Comparison of ENCODE assay signal across 19 cellular contexts in the genomic region with DNA sequence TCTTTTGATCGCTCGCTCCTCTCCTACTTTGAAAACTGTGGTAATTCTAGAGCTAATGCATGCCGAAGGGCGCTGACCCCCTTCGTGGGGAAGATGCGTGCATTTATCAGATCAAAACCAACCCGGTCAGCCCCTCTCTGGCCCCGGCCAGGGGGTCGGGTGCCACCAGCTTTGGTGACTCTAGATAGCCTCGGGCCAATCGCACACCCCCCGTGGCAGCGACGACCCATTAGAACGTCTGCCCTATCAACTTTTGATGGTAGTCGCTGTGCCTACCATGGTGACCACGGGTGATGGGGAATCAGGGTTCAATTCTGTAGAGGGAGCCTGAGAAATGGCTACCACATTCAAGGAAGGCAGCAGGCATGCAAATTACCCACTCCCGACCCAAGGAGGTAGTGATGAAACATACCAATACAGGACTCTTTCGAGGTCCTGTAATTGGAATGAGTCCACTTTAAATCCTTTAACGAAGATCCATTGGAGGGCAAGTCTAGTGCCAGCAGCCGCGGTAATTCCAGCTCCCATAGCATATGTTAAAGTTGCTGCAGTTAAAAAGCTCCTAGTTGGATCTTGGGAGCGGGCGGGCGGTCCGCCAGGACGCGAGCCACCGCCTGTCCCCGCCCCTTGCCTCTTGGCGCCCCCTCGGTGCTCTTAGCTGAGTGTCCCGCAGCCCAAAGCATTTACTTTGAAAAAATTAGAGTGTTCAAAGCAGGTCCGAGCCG.
"Had no signal": no experiment of that assay in that cellular context is flagged by ENCODE, and none has a peak within 500 bp of the region (broad histone marks: within the 10 kb centered on the region; RNA-seq: fewer than 3 reads in every experiment).

No MANE protein-coding gene starts in this region.

- H3K4me3 Mint-ChIP-seq: activated CD4-positive, alpha-beta T cell treated with anti-CD3 and anti-CD28 coated beads, Interleukin-2, amount 10 ng/mL, durations not matched to agents 7 days and 5 days; activated naive CD8-positive, alpha-beta T cell; brain; naive thymus-derived CD8-positive, alpha-beta T cell had no signal

- DNase-seq: activated CD4-positive, alpha-beta T cell treated with anti-CD3 and anti-CD28 coated beads, Interleukin-2, amount 10 ng/mL, durations not matched to agents 7 days and 5 days; activated CD4-positive, CD25-positive, alpha-beta regulatory T cell; activated CD8-positive, alpha-beta memory T cell treated with anti-CD3 and anti-CD28 coated beads for 24 hours; activated gamma-delta T cell treated with Interleukin-2 at 50 U/mL for 16 hours; amygdala; central memory CD4-positive, alpha-beta T cell; effector CD8-positive, alpha-beta T cell; naive thymus-derived CD8-positive, alpha-beta T cell; small intestine; stimulated activated naive CD8-positive, alpha-beta T cell treated with anti-CD3 and anti-CD28 coated beads, Interleukin-15, Interleukin-2, amounts not matched to agents 100 U/mL and 50 U/mL, for 24 hours; SW 1271; transverse colon had no signal

- H3K4me3 ChIP-seq: heart left ventricle, left lung, transverse colon had no signal

- H3K4me1 ChIP-seq: heart left ventricle, left lung, transverse colon had no signal

- ATAC-seq: left lung; naive thymus-derived CD8-positive, alpha-beta T cell; stimulated activated naive CD8-positive, alpha-beta T cell treated with anti-CD3 and anti-CD28 coated beads, Interleukin-15, Interleukin-2, amounts not matched to agents 100 U/mL and 50 U/mL, for 24 hours had no signal

- H3K27me3 ChIP-seq: heart left ventricle, left lung, neutrophil, transverse colon had no signal

- H3K27ac ChIP-seq: heart left ventricle, left lung, neutrophil, transverse colon had no signal

- H3K4me1 Mint-ChIP-seq: activated CD4-positive, alpha-beta T cell treated with anti-CD3 and anti-CD28 coated beads, Interleukin-2, amount 10 ng/mL, durations not matched to agents 7 days and 5 days; brain; naive thymus-derived CD8-positive, alpha-beta T cell had no signal

- H3K36me3 ChIP-seq: heart left ventricle, left lung, neutrophil, transverse colon had no signal

- H3K27me3 Mint-ChIP-seq: activated CD4-positive, alpha-beta T cell treated with anti-CD3 and anti-CD28 coated beads, Interleukin-2, amount 10 ng/mL, durations not matched to agents 7 days and 5 days; activated naive CD8-positive, alpha-beta T cell; brain; naive thymus-derived CD8-positive, alpha-beta T cell had no signal

- FAIRE-seq: frontal cortex, islet of Langerhans, small intestine had no signal

- H3K27ac Mint-ChIP-seq: activated CD4-positive, alpha-beta T cell treated with anti-CD3 and anti-CD28 coated beads, Interleukin-2, amount 10 ng/mL, durations not matched to agents 7 days and 5 days; activated naive CD8-positive, alpha-beta T cell; brain; naive thymus-derived CD8-positive, alpha-beta T cell had no signal
